ENCODE assay signal across 8 cellular contexts in the genomic region with DNA sequence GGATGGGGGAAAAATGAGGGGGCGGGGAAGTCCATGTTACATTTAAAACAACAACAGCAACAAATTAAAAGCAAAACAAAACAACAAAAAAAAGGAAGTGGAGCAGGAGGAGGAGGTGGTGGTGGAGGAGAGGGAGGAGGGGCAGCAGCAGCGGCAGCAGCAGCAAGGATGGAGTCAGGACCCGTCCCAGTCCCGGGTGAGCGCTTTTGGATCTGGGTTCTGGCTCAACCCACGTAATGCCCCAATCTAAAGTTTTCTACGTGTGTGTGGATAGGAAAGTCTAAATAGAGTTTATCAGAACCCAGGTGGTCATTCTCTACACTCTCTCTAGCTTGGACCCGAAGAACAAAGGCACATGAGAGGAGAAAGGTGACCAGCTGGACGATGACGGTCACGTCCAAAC. TPM values are rescaled to one million over a fixed set of nuclear protein-coding genes. Genes with fewer than 3 reads are reported as not detected.
DNase-seq lines count a peak whose midpoint lies in the region; ATAC-seq and TF ChIP-seq lines count a peak whose summit lies in the region.

No MANE protein-coding gene starts in this region.

- peaks cover 77% of the 10 kb centered on the region for H3K27me3 Mint-ChIP-seq in GM23338 (ENCODE audit: insufficient read depth, low read depth, poor library complexity)
- peaks cover 82% of the 10 kb centered on the region for H3K27me3 Mint-ChIP-seq in T-helper 17 cell

- H3K9me3 ChIP-seq in BE2C (no peaks in the 10 kb centered on the region), T-helper 17 cell (ENCODE audit: control insufficient read depth, low read length, poor library complexity, severe bottlenecking) (no peaks in the 10 kb centered on the region), iPS-18a (ENCODE audit: control insufficient read depth, low read depth, low read length) (no peaks in the 10 kb centered on the region)

- peaks cover 5% of the 10 kb centered on the region for H3K9me3 Mint-ChIP-seq in GM23338

- peaks cover 10% of the 10 kb centered on the region for H4K20me1 ChIP-seq in GM23338 (replicated peaks; ENCODE audit: insufficient read depth)

- H3K9ac ChIP-seq in iPS-18a (ENCODE audit: low read length) = peak overlapping the region; percentile 53

- H3K4me3 ChIP-seq in BE2C (ENCODE audit: low read depth, low read length) (peak overlapping the region; percentile 56), GM23338 (peak overlapping the region; percentile 52), iPS-18a (ENCODE audit: low read length) (peak overlapping the region; percentile 58)

- no peaks in the 10 kb centered on the region for H3K36me3 ChIP-seq in BE2C
- no peaks in the 10 kb centered on the region for H3K36me3 ChIP-seq in GM23338 (ENCODE audit: insufficient read depth)
- H3K36me3 ChIP-seq in iPS-18a (ENCODE audit: control insufficient read depth, low read depth, low read length) = no peaks in the 10 kb centered on the region

- H3K4me2 ChIP-seq in GM23338 = peak overlapping the region; percentile 80

- H3K4me1 Mint-ChIP-seq in GM23338 (peaks cover 37% of the 10 kb centered on the region), T-helper 17 cell (peaks cover 41% of the 10 kb centered on the region)

- no peaks in the 10 kb centered on the region for H3K9me2 ChIP-seq in GM23338 (ENCODE audit: insufficient read depth)

- H3F3A ChIP-seq in GM23338 (replicated peaks; ENCODE audit: low read depth) = peaks cover 8% of the 10 kb centered on the region

- in situ Hi-C loops in G401 (cut with HindIII; ENCODE audit: low sequenced_read_pairs) = no loop called here

- peak overlapping the region; percentile 70 for H2AFZ ChIP-seq in GM23338

- ATAC-seq in GM23338 (peak; percentile 9), T-helper 17 cell (no peak)

- no peak for TF ChIP-seq CTCF in BE2C (IDR thresholded peaks at IDR 0.05; ENCODE audit: low read depth, low read length)
- TF ChIP-seq CTCF in GM23338 (conservative IDR thresholded peaks at IDR 0.05; ENCODE audit: low read depth in 2 of 2) = no peak

- H3K27me3 ChIP-seq in BE2C (peaks cover 73% of the 10 kb centered on the region), GM23338 (ENCODE audit: insufficient read depth) (peaks cover 72% of the 10 kb centered on the region), iPS-18a (ENCODE audit: control insufficient read depth, insufficient read depth, low read length) (peaks cover 84% of the 10 kb centered on the region)

- H3K4me3 Mint-ChIP-seq in GM23338 (peak overlapping the region; percentile 83), T-helper 17 cell (peak overlapping the region; percentile 87)

- no peaks in the 10 kb centered on the region for H3K79me2 ChIP-seq in GM23338 (replicated peaks; ENCODE audit: insufficient read depth)

- H3K4me1 ChIP-seq in BE2C (no peaks in the 10 kb centered on the region), GM23338 (ENCODE audit: insufficient read depth) (peaks cover 30% of the 10 kb centered on the region), iPS-18a (ENCODE audit: control insufficient read depth, low read depth, low read length) (peaks cover 22% of the 10 kb centered on the region)

- H3K27ac ChIP-seq in GM23338 (ENCODE audit: low read depth) = peak overlapping the region; percentile 90
- no peak overlapping the region for H3K27ac ChIP-seq in iPS-18a (ENCODE audit: low read length)

- H3K36me3 Mint-ChIP-seq in GM23338 (ENCODE audit: low read depth) (peaks cover 2% of the 10 kb centered on the region; the same call in 2 of the 3 replicates), T-helper 17 cell (ENCODE audit: low read depth) (peaks cover 18% of the 10 kb centered on the region)

- H3K27ac Mint-ChIP-seq in GM23338 (peak overlapping the region; percentile 93), T-helper 17 cell (no peak overlapping the region)

- DNase-seq in BE2C (no peak), GM23338 (ENCODE audit: low spot score) (peak; percentile 53), T-helper 17 cell (no peak), NCI-H345 (lab: John Stamatoyannopoulos, UW) (no peak), G401 (ENCODE audit: low spot score) (no peak), NCI-H2029 (lab: John Stamatoyannopoulos, UW) (no peak), A172 (ENCODE audit: low spot score) (no peak)

TF ChIP-seq in GM23338, 12 proteins besides CTCF, POLR2A, EP300 and RAD21:
- TF ChIP-seq POLR2AphosphoS5 (IDR thresholded peaks at IDR 0.05; ENCODE audit: low read depth) (0 out of 2 replicates have a peak, but pooled peaks have one; percentile 19), ZNF331 (CRISPR knock-in tag; IDR thresholded peaks at IDR 0.05; ENCODE audit: low read depth) (no peak)

RNA-seq across cellular contexts. Expression of a gene that starts 0.7 kb away (rescaled TPM):
- polyA plus RNA-seq in BE2C (2012; ENCODE audit: insufficient read depth, insufficient read length, low read depth) = 0.42 TPM
- total RNA-seq in GM23338 (2014; rRNA removed; shearing (Covaris generic)) = 2.2 and 2.7 TPM in 2 replicates
- polyA plus RNA-seq in GM23338 (2016; fragmentation: Nextera tagmentation; extraction: Ambion mirVana) = 0.65 and 1.0 TPM in 2 replicates
- total RNA-seq in T-helper 17 cell = not detected
- total RNA-seq in G401 (2014; rRNA removed; shearing (Covaris generic)) = 0.44 TPM in 1 of 2 replicates, not detected in the other
- 1.7 and 2.9 TPM in 2 replicates for total RNA-seq in A172 (2014; rRNA removed; shearing (Covaris generic))

RNA-seq across cellular contexts. Expression of a gene that starts 24.6 kb away (rescaled TPM):
- 159 TPM for polyA plus RNA-seq in BE2C (2012; ENCODE audit: insufficient read depth, insufficient read length, low read depth)
- 52.9 and 62.3 TPM in 2 replicates for total RNA-seq in GM23338 (2014; rRNA removed; shearing (Covaris generic))
- polyA plus RNA-seq in GM23338 (2016; fragmentation: Nextera tagmentation; extraction: Ambion mirVana) = 61.7 and 69.1 TPM in 2 replicates
- 10 to 100 TPM; 37.0 to 68.2 TPM for total RNA-seq in T-helper 17 cell
- 234 and 273 TPM in 2 replicates for total RNA-seq in G401 (2014; rRNA removed; shearing (Covaris generic))
- 163 and 223 TPM in 2 replicates for total RNA-seq in A172 (2014; rRNA removed; shearing (Covaris generic))
